In the genomic region with DNA sequence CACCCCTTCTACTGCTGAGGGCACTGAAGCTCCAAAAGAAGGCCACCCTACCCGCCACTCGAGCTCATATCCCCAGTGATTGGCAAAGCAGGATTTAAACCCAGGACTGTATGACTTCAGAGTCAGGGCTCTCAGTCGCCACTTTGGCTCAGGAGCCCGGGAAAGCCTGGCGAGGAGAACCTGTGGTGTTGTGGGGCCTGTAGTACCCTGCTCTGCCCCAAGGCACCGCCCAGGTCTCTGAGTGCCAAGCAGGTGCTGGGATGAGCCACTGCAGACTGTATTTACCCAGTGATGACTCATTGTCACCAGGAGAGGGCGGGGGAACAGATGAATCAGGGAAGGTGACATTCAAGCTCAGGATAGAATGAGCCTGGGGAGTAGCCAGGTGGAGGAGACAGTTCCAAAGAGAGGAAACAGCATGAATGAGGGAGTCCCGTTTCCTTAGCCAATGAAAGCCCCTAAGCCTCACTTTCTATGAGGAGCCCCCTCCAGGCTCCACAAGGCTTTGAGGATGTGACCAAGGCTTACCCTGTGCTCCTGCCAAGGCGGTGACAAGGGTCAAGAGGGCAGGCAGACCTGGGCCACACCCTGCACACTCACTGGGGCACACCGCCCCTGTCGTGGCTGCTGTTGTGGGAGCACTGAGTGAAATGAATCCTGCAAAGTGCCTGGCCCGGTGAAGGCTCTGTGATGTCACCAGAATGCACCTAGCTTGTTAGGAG, we compare ENCODE assay signal across 8 cellular contexts. TPM values are rescaled to one million over a fixed set of nuclear protein-coding genes. Genes with fewer than 3 reads are reported as not detected.
DNase-seq lines count a peak whose midpoint lies in the region; ATAC-seq and TF ChIP-seq lines count a peak whose summit lies in the region.

No MANE protein-coding gene starts in this region.

- no peaks in the 10 kb centered on the region for H3K9me2 ChIP-seq in neural cell (ENCODE audit: insufficient read depth, low read length)

- peak overlapping the region; percentile 31 for H3K4me3 Mint-ChIP-seq in activated CD4-positive, alpha-beta memory T cell treated with anti-CD3 and anti-CD28 coated beads, Interleukin-2, amount 10 ng/mL, durations not matched to agents 7 days and 5 days

- H3K27ac ChIP-seq in neural cell (ENCODE audit: low read length) = no peak overlapping the region

- H3K36me3 Mint-ChIP-seq in activated CD4-positive, alpha-beta memory T cell treated with anti-CD3 and anti-CD28 coated beads, Interleukin-2, amount 10 ng/mL, durations not matched to agents 7 days and 5 days (ENCODE audit: low read depth) = peaks cover 38% of the 10 kb centered on the region

- H3K27ac Mint-ChIP-seq in activated CD4-positive, alpha-beta memory T cell treated with anti-CD3 and anti-CD28 coated beads, Interleukin-2, amount 10 ng/mL, durations not matched to agents 7 days and 5 days = peak overlapping the region; percentile 66

- H3F3A ChIP-seq in neural cell (ENCODE audit: insufficient read depth, low read length, poor library complexity, severe bottlenecking) = no peaks in the 10 kb centered on the region

- POLR2A ChIA-PET in activated CD4-positive, alpha-beta memory T cell treated with anti-CD3 and anti-CD28 coated beads, Interleukin-2, amount 10 ng/mL, durations not matched to agents 7 days and 5 days (lab: Charles Lee) = interaction anchor here (0.7 to 5.7 kb wide), 13 partner anchors 8 to 139 kb away, joined by 3 to 52 read pairs (median 8); a partner anchor contains a TSS

- DNase-seq in DMS153 (lab: John Stamatoyannopoulos, UW) = peak; percentile 97
- peak; percentile 34 for DNase-seq in NCI-H2227 treated with DMSO at 0.1 percent for 48 hours (lab: John Stamatoyannopoulos, UW)
- peak; percentile 81 for DNase-seq in activated CD4-positive, alpha-beta memory T cell treated with anti-CD3 and anti-CD28 coated beads, Interleukin-2, amount 10 ng/mL, durations not matched to agents 7 days and 5 days
- DNase-seq in epithelial cell of esophagus (ENCODE audit: low read depth) = peak; percentile 85
- peak; percentile 80 for DNase-seq in superior temporal gyrus (ENCODE audit: extremely low spot score)
- DNase-seq in AG08396 (ENCODE audit: low spot score) = no peak

- no peaks in the 10 kb centered on the region for H4K20me1 ChIP-seq in neural cell (ENCODE audit: insufficient read depth)

- TF ChIP-seq EP300 in neural cell (conservative IDR thresholded peaks at IDR 0.05; ENCODE audit: poor library complexity, severe bottlenecking) = no peak

- no peak overlapping the region for H3K9ac ChIP-seq in neural cell (ENCODE audit: low read length)

- CTCF ChIA-PET in activated CD4-positive, alpha-beta memory T cell treated with anti-CD3 and anti-CD28 coated beads, Interleukin-2, amount 10 ng/mL, durations not matched to agents 7 days and 5 days (lab: Charles Lee) = interaction anchor here (0.6 to 6.3 kb wide), 20 partner anchors 9 to 144 kb away, joined by 3 to 112 read pairs (median 6); a partner anchor contains a TSS

- H3K36me3 ChIP-seq in neural cell (ENCODE audit: insufficient read depth, low read length) = no peaks in the 10 kb centered on the region

- no peaks in the 10 kb centered on the region for H3K27me3 Mint-ChIP-seq in activated CD4-positive, alpha-beta memory T cell treated with anti-CD3 and anti-CD28 coated beads, Interleukin-2, amount 10 ng/mL, durations not matched to agents 7 days and 5 days

- H3K27me3 ChIP-seq in neural cell (ENCODE audit: insufficient read depth, low read depth, low read length) = no peaks in the 10 kb centered on the region

- no peaks in the 10 kb centered on the region for H3K9me3 ChIP-seq in neural cell (ENCODE audit: low read length)

- H3K4me1 Mint-ChIP-seq in activated CD4-positive, alpha-beta memory T cell treated with anti-CD3 and anti-CD28 coated beads, Interleukin-2, amount 10 ng/mL, durations not matched to agents 7 days and 5 days = peaks cover 72% of the 10 kb centered on the region

- H3K79me2 ChIP-seq in neural cell (replicated peaks; ENCODE audit: insufficient read depth, low read length) = peaks cover 18% of the 10 kb centered on the region

- no peaks in the 10 kb centered on the region for H3K9me3 Mint-ChIP-seq in activated CD4-positive, alpha-beta memory T cell treated with anti-CD3 and anti-CD28 coated beads, Interleukin-2, amount 10 ng/mL, durations not matched to agents 7 days and 5 days

- ATAC-seq in HG02759 (IDR thresholded peaks at IDR 0.05; ENCODE audit: unreplicated experiment) = peak; percentile 63

- no peak for TF ChIP-seq RAD21 in neural cell (conservative IDR thresholded peaks at IDR 0.05)

- H2AFZ ChIP-seq in neural cell (ENCODE audit: low read depth, low read length) = no peak overlapping the region

- H3K4me2 ChIP-seq in neural cell (ENCODE audit: low read length) = no peak overlapping the region

- H3K4me3 ChIP-seq in epithelial cell of esophagus (ENCODE audit: low read length) (no peak overlapping the region), neural cell (ENCODE audit: low read length) (no peak overlapping the region)

- TF ChIP-seq CTCF in epithelial cell of esophagus (IDR thresholded peaks at IDR 0.05; ENCODE audit: insufficient read depth, low read depth, low read length, missing control alignments) = peak; percentile 56
- TF ChIP-seq CTCF in neural cell (IDR thresholded peaks at IDR 0.05; ENCODE audit: poor library complexity, severe bottlenecking) = peak; percentile 44

TF ChIP-seq in neural cell, 6 proteins besides CTCF, POLR2A, EP300 and RAD21:
- TF ChIP-seq SMC3 (conservative IDR thresholded peaks at IDR 0.05; ENCODE audit: poor library complexity) (peak; percentile 59), EZH2 (IDR thresholded peaks at IDR 0.05; ENCODE audit: borderline replicate concordance, insufficient read depth, low read length, poor library complexity, severe bottlenecking) (no peak)

RNA-seq across cellular contexts. Expression of a gene that starts 17.8 kb away (rescaled TPM):
- 10 to 100 TPM; 48.2 TPM for total RNA-seq in activated CD4-positive, alpha-beta memory T cell treated with anti-CD3 and anti-CD28 coated beads, Interleukin-2, amount 10 ng/mL, durations not matched to agents 7 days and 5 days
- polyA plus RNA-seq in neural cell = 30.5 and 44.9 TPM in 2 replicates
- 15.3 and 20.8 TPM in 2 replicates for polyA minus RNA-seq in neural cell

RNA-seq across cellular contexts. Expression of a gene that starts 24.9 kb away (rescaled TPM):
- 1 to 10 TPM; 1.5 to 1.9 TPM for total RNA-seq in activated CD4-positive, alpha-beta memory T cell treated with anti-CD3 and anti-CD28 coated beads, Interleukin-2, amount 10 ng/mL, durations not matched to agents 7 days and 5 days
- polyA plus RNA-seq in neural cell = 3.4 and 5.2 TPM in 2 replicates
- 2.5 and 6.6 TPM in 2 replicates for polyA minus RNA-seq in neural cell

RNA-seq across cellular contexts. Expression of a gene that starts 25.3 kb away (rescaled TPM):
- total RNA-seq in activated CD4-positive, alpha-beta memory T cell treated with anti-CD3 and anti-CD28 coated beads, Interleukin-2, amount 10 ng/mL, durations not matched to agents 7 days and 5 days = 100 to 1,000 TPM; 212 to 218 TPM
- 6.7 and 18.5 TPM in 2 replicates for polyA plus RNA-seq in neural cell
- 10.7 and 11.2 TPM in 2 replicates for polyA minus RNA-seq in neural cell

RNA-seq across cellular contexts. Expression of a gene that starts 38.6 kb away (rescaled TPM):
- total RNA-seq in activated CD4-positive, alpha-beta memory T cell treated with anti-CD3 and anti-CD28 coated beads, Interleukin-2, amount 10 ng/mL, durations not matched to agents 7 days and 5 days = 10 to 100 TPM; 19.4 to 21.5 TPM
- 4.8 and 5.9 TPM in 2 replicates for polyA plus RNA-seq in neural cell
- 5.8 and 6.8 TPM in 2 replicates for polyA minus RNA-seq in neural cell

RNA-seq across cellular contexts. Expression of a gene that starts 56.1 kb away (rescaled TPM):
- 100 to 1,000 TPM; 141 to 146 TPM for total RNA-seq in activated CD4-positive, alpha-beta memory T cell treated with anti-CD3 and anti-CD28 coated beads, Interleukin-2, amount 10 ng/mL, durations not matched to agents 7 days and 5 days
- 44.2 and 59.3 TPM in 2 replicates for polyA plus RNA-seq in neural cell
- 30.3 and 33.8 TPM in 2 replicates for polyA minus RNA-seq in neural cell
